ENCODE assay signal across 1 cellular context in genomic region chr7:47352394-47352968, GRCh38.
TF ChIP-seq lines count a peak whose summit lies in the region.

No MANE protein-coding gene starts in this region.

TF ChIP-seq in HepG2, 621 proteins besides CTCF, POLR2A, EP300 and RAD21 (continued from another document):
- TF ChIP-seq THAP9 (CRISPR knock-in tag; IDR thresholded peaks at IDR 0.05; ENCODE audit: borderline replicate concordance) (no peak), REPIN1 (CRISPR knock-in tag; IDR thresholded peaks at IDR 0.05; ENCODE audit: borderline replicate concordance, low read depth) (no peak), FOXM1 (CRISPR knock-in tag; IDR thresholded peaks at IDR 0.05) (no peak), FOXP4 (CRISPR knock-in tag; IDR thresholded peaks at IDR 0.05) (no peak)
